8 cellular contexts compared by ENCODE assay signal in genomic region chr11:6607190-6607635, GRCh38. TPM values are rescaled to one million over a fixed set of nuclear protein-coding genes. Genes with fewer than 3 reads are reported as not detected.
DNase-seq lines count a peak whose midpoint lies in the region; ATAC-seq, FAIRE-seq and TF ChIP-seq lines count a peak whose summit lies in the region.

No MANE protein-coding gene starts in this region.

- H3K27me3 ChIP-seq in DND-41 (ENCODE audit: insufficient read depth, low read length, poor library complexity) (no peaks in the 10 kb centered on the region), H1 (replicated peaks in 1 of 4; ENCODE audit: control insufficient read depth in 3 of 4, extremely low read depth in 1 of 4, insufficient read depth in 3 of 4, low read length in 3 of 4) (no peaks in the 10 kb centered on the region)

- TF ChIP-seq POLR2A in H1 (IDR thresholded peaks at IDR 0.05; ENCODE audit: control extremely low read depth in 1 of 2, low read depth in 2 of 2, low read length in 2 of 2), result no peak

- H3K4me3 Mint-ChIP-seq in progenitor cell of endocrine pancreas (ENCODE audit: low read depth), result peak overlapping the region; percentile 25

- ATAC-seq in DND-41 (ENCODE audit: insufficient read depth, low read depth), result no peak

- no peak overlapping the region for H2AFZ ChIP-seq in DND-41 (ENCODE audit: low read depth, low read length)
- no peak overlapping the region for H2AFZ ChIP-seq in H1 (ENCODE audit: low read length)

- H3K9ac ChIP-seq in DND-41 (ENCODE audit: low read depth, low read length), result no peak overlapping the region
- H3K9ac ChIP-seq in H1 (replicated peaks in 1 of 4; ENCODE audit: extremely low read depth in 1 of 4, low read depth in 3 of 4, low read length in 3 of 4), result peak overlapping the region in 2 of 4 experiments; percentile 3 to 40; a peak in 2 of 7 replicates

- H3K27me3 Mint-ChIP-seq in progenitor cell of endocrine pancreas, result no peaks in the 10 kb centered on the region

- no peak for TF ChIP-seq RAD21 in H1 (IDR thresholded peaks at IDR 0.05 in 1 of 2, conservative IDR thresholded peaks at IDR 0.05 in 1 of 2; ENCODE audit: low read depth in 2 of 2, low read length in 2 of 2)

- H3K18ac ChIP-seq in H1 (ENCODE audit: extremely low read depth, low read length), result no peak overlapping the region

- H2BK5ac ChIP-seq in H1 (ENCODE audit: low read depth, low read length), result no peak overlapping the region

- H3K27ac ChIP-seq in DND-41 (ENCODE audit: low read length), result no peak overlapping the region
- H3K27ac ChIP-seq in RWPE1, result peak overlapping the region; percentile 88
- peak overlapping the region; percentile 76; the same call in 1 of the 2 replicates for H3K27ac ChIP-seq in H1 (ENCODE audit: low read depth, low read length)

- H4K8ac ChIP-seq in H1 (ENCODE audit: extremely low read depth, insufficient read depth, low read length), result no peak overlapping the region

- no peak overlapping the region for H3K4ac ChIP-seq in H1 (replicated peaks; ENCODE audit: insufficient read length, low read depth, low read length)

- no peak for TF ChIP-seq CTCF in DND-41 (IDR thresholded peaks at IDR 0.05; ENCODE audit: borderline replicate concordance, extremely low read depth, low read length, poor library complexity, severe bottlenecking)
- no peak for TF ChIP-seq CTCF in RWPE1 (conservative IDR thresholded peaks at IDR 0.05; ENCODE audit: low read depth)
- no peak for TF ChIP-seq CTCF in H1 (IDR thresholded peaks at IDR 0.05; ENCODE audit: control extremely low read depth in 1 of 3, insufficient read depth in 1 of 3, low read depth in 1 of 3, low read length in 3 of 3)
- no peak for TF ChIP-seq CTCF in progenitor cell of endocrine pancreas (IDR thresholded peaks at IDR 0.05; ENCODE audit: unreplicated experiment)
- TF ChIP-seq CTCF in GM13976 (IDR thresholded peaks at IDR 0.05; ENCODE audit: borderline replicate concordance, control extremely low read depth, extremely low read depth, insufficient read depth, missing control alignments), result no peak

- peak overlapping the region; percentile 29 for H4K91ac ChIP-seq in H1 (replicated peaks; ENCODE audit: insufficient read length, low read length)

- H3K4me2 ChIP-seq in DND-41 (ENCODE audit: insufficient read depth, low read length), result 0 out of 2 replicates have a peak overlapping the region, but pooled peaks have one; percentile 1
- H3K4me2 ChIP-seq in H1 (ENCODE audit: insufficient read depth in 1 of 2, low read depth in 2 of 2, low read length in 2 of 2), result peak overlapping the region; percentile 53 to 54; a peak in 2 of 4 replicates

- POLR2A ChIA-PET in RWPE1 (lab: Yijun Ruan, JAX; ENCODE audit: low non-redundant PET), result interaction anchor here (0.6 kb wide), 1 partner anchor 76 kb away, joined by 3 read pairs; the partner anchor contains the start of gene MRPL17
- POLR2A ChIA-PET in H1 (lab: Charles Lee; ENCODE audit: partially characterized antibody), result interaction anchor here (0.7 to 4.8 kb wide), 17 partner anchors 9 to 135 kb away, joined by 3 to 31 read pairs (median 4); partner anchors contain the start of genes ARFIP2, TIMM10B, TPP1 and TRIM3

- FAIRE-seq in H1 (lab: Jason Lieb, UNC), result no peak

- H3K79me1 ChIP-seq in H1 (ENCODE audit: low read depth, low read length), result peaks cover 10% of the 10 kb centered on the region; the same call in 1 of the 2 replicates

- peaks cover 23% of the 10 kb centered on the region for H3K4me1 Mint-ChIP-seq in progenitor cell of endocrine pancreas (ENCODE audit: low read depth)

- no peak overlapping the region; the same call in 1 of the 2 replicates for H2BK15ac ChIP-seq in H1 (ENCODE audit: low read length)

- H2AK5ac ChIP-seq in H1 (ENCODE audit: low read depth, low read length), result no peak overlapping the region

- H3K4me3 ChIP-seq in DND-41 (ENCODE audit: low read depth in 1 of 2, low read length in 2 of 2), result no peak overlapping the region
- peak overlapping the region in 1 of 4 experiments; percentile 27; a peak in 1 of 8 replicates for H3K4me3 ChIP-seq in H1 (ENCODE audit: extremely low read depth in 1 of 4, insufficient read depth in 2 of 4, low read depth in 3 of 4, low read length in 4 of 4)

- in situ Hi-C loops in GM13976 (cut with MboI; ENCODE audit: low sequenced_read_pairs, unreplicated experiment), result no loop called here

- no peak overlapping the region for H4K5ac ChIP-seq in H1 (ENCODE audit: insufficient read length, low read depth, low read length)

- H2BK120ac ChIP-seq in H1 (replicated peaks; ENCODE audit: low read depth, low read length), result no peak overlapping the region

- H3K23ac ChIP-seq in H1 (ENCODE audit: insufficient read length), result no peak overlapping the region

- DNase-seq in DND-41 (no peak), RWPE1 (ENCODE audit: low spot score) (no peak), H1 (ENCODE audit: low read depth in 1 of 2, low spot score in 2 of 2) (no peak), progenitor cell of endocrine pancreas (ENCODE audit: low spot score, unreplicated experiment) (no peak), cortex of kidney (lab: John Stamatoyannopoulos, UW) (no peak), GM13976 (ENCODE audit: low spot score) (no peak), NCI-H1092 treated with DMSO at 0.1 percent for 48 hours (lab: John Stamatoyannopoulos, UW) (no peak), GOT3 (lab: John Stamatoyannopoulos, UW) (no peak)

- H3K4me1 ChIP-seq in DND-41 (ENCODE audit: insufficient read depth, low read length) (peaks cover 63% of the 10 kb centered on the region), H1 (replicated peaks in 1 of 4; ENCODE audit: control insufficient read depth in 3 of 4, insufficient read depth in 4 of 4, low read length in 3 of 4) (peaks cover 8 to 29% (median 12%) of the 10 kb centered on the region in 4 experiments)

- H3K9me3 Mint-ChIP-seq in progenitor cell of endocrine pancreas (ENCODE audit: low read depth), result no peaks in the 10 kb centered on the region

- H2BK12ac ChIP-seq in H1 (ENCODE audit: low read depth, low read length), result no peak overlapping the region

- TF ChIP-seq EP300 in H1 (IDR thresholded peaks at IDR 0.05; ENCODE audit: borderline replicate concordance in 1 of 2, low read depth in 2 of 2, low read length in 2 of 2), result no peak

- H3K36me3 ChIP-seq in DND-41 (ENCODE audit: insufficient read depth, low read length) (peaks cover 46% of the 10 kb centered on the region), H1 (ENCODE audit: control insufficient read depth in 2 of 4, insufficient read depth in 4 of 4, low read length in 3 of 4) (peaks cover 17 to 36% (median 31%) of the 10 kb centered on the region in 4 experiments)

- H3K79me2 ChIP-seq in DND-41 (ENCODE audit: insufficient read depth, low read length), result peaks cover 68% of the 10 kb centered on the region
- H3K79me2 ChIP-seq in H1 (ENCODE audit: control insufficient read depth in 1 of 2, insufficient read depth in 2 of 2, low read length in 2 of 2), result peaks cover 0 to 51% of the 10 kb centered on the region in 2 experiments

- no peaks in the 10 kb centered on the region for H3K9me3 ChIP-seq in DND-41 (ENCODE audit: insufficient read depth, low read length, severe bottlenecking)
- H3K9me3 ChIP-seq in H1 (ENCODE audit: insufficient read depth in 2 of 2, low read depth in 1 of 2, low read length in 1 of 2), result no peaks in the 10 kb centered on the region

- no peak overlapping the region for H3K56ac ChIP-seq in H1 (replicated peaks; ENCODE audit: insufficient read length, low read depth, low read length)

- H3K14ac ChIP-seq in H1 (ENCODE audit: insufficient read length), result no peak overlapping the region

- H3K27ac Mint-ChIP-seq in progenitor cell of endocrine pancreas, result peak overlapping the region; percentile 98

- CTCF ChIA-PET in RWPE1 (lab: Yijun Ruan, JAX) (interaction anchor here (0.6 kb wide), 2 partner anchors 68 to 99 kb away, joined by 4 read pairs; no protein-coding TSS in a partner anchor), H1 (lab: Charles Lee; ENCODE audit: partially characterized antibody) (interaction anchor here (0.8 to 2.2 kb wide), 6 partner anchors 10 to 98 kb away, joined by 3 to 10 read pairs (median 4); partner anchors contain the start of genes MRPL17 and TPP1)

- peaks cover 20% of the 10 kb centered on the region for H3K23me2 ChIP-seq in H1 (ENCODE audit: low read depth, low read length)

- H2BK20ac ChIP-seq in H1 (ENCODE audit: low read length), result peak overlapping the region; percentile 51; the same call in 1 of the 2 replicates

- H4K20me1 ChIP-seq in DND-41 (ENCODE audit: insufficient read depth, low read length) (peaks cover 22% of the 10 kb centered on the region), H1 (replicated peaks in 1 of 2; ENCODE audit: control insufficient read depth in 1 of 2, insufficient read depth in 2 of 2, low read length in 2 of 2) (no peaks in the 10 kb centered on the region)

- H3K36me3 Mint-ChIP-seq in progenitor cell of endocrine pancreas (ENCODE audit: insufficient read depth), result peaks cover 19% of the 10 kb centered on the region

RNA-seq across cellular contexts. Expression of gene ILK, which starts 3.6 kb away (rescaled TPM):
- 91.4 and 103 TPM in 2 replicates for total RNA-seq in H1 (2021; fragmentation: NEBNext Ultra II Directional; extraction: Animal tissue kit (Norgen Biotek cat#: 25700))
- 117 and 132 TPM in 2 replicates for polyA plus RNA-seq in H1 (2011; rRNA removed)
- polyA plus RNA-seq in H1 (2011; cell fraction: cytosol; rRNA removed), result 123 TPM
- polyA plus RNA-seq in H1 (2011; cell fraction: nucleus; rRNA removed), result 135 TPM
- 95.0 to 112 TPM (median 104 TPM) in 4 replicates for polyA plus RNA-seq in H1 (2012, experiment 1 of 2)
- polyA plus RNA-seq in H1 (2012, experiment 2 of 2), result 121 TPM
- 98.3 TPM for polyA plus RNA-seq in H1 (2013, experiment 1 of 2)
- 97.4 TPM for polyA plus RNA-seq in H1 (2013, experiment 2 of 2)
- polyA minus RNA-seq in H1 (2011; rRNA and poly(A)+ RNA removed), result 132 and 144 TPM in 2 replicates
- 74.0 TPM for polyA minus RNA-seq in H1 (2011; cell fraction: cytosol; rRNA and poly(A)+ RNA removed)
- polyA minus RNA-seq in H1 (2011; cell fraction: nucleus; rRNA and poly(A)+ RNA removed), result 78.7 TPM
- total RNA-seq in progenitor cell of endocrine pancreas, result 127 and 133 TPM in 2 replicates

RNA-seq across cellular contexts. Expression of gene RRP8, which starts 3.8 kb away (rescaled TPM):
- total RNA-seq in H1 (2021; fragmentation: NEBNext Ultra II Directional; extraction: Animal tissue kit (Norgen Biotek cat#: 25700)), result 14.9 and 15.4 TPM in 2 replicates
- 3.6 and 4.2 TPM in 2 replicates for polyA plus RNA-seq in H1 (2011; rRNA removed)
- 4.0 TPM for polyA plus RNA-seq in H1 (2011; cell fraction: cytosol; rRNA removed)
- polyA plus RNA-seq in H1 (2011; cell fraction: nucleus; rRNA removed), result 7.9 TPM
- 10.3 to 11.8 TPM (median 10.6 TPM) in 4 replicates for polyA plus RNA-seq in H1 (2012, experiment 1 of 2)
- 16.3 TPM for polyA plus RNA-seq in H1 (2012, experiment 2 of 2)
- polyA plus RNA-seq in H1 (2013, experiment 1 of 2), result 14.9 TPM
- 14.9 TPM for polyA plus RNA-seq in H1 (2013, experiment 2 of 2)
- 6.3 and 7.1 TPM in 2 replicates for polyA minus RNA-seq in H1 (2011; rRNA and poly(A)+ RNA removed)
- polyA minus RNA-seq in H1 (2011; cell fraction: cytosol; rRNA and poly(A)+ RNA removed), result 6.8 TPM
- polyA minus RNA-seq in H1 (2011; cell fraction: nucleus; rRNA and poly(A)+ RNA removed), result 13.5 TPM
- 18.8 and 21.7 TPM in 2 replicates for total RNA-seq in progenitor cell of endocrine pancreas

RNA-seq across cellular contexts. Expression of gene TAF10, which starts 4.8 kb away (rescaled TPM):
- 128 and 153 TPM in 2 replicates for total RNA-seq in H1 (2021; fragmentation: NEBNext Ultra II Directional; extraction: Animal tissue kit (Norgen Biotek cat#: 25700))
- polyA plus RNA-seq in H1 (2011; rRNA removed), result 213 and 242 TPM in 2 replicates
- polyA plus RNA-seq in H1 (2011; cell fraction: cytosol; rRNA removed), result 166 TPM
- polyA plus RNA-seq in H1 (2011; cell fraction: nucleus; rRNA removed), result 334 TPM
- 232 to 283 TPM (median 269 TPM) in 4 replicates for polyA plus RNA-seq in H1 (2012, experiment 1 of 2)
- polyA plus RNA-seq in H1 (2012, experiment 2 of 2), result 61.1 TPM
- polyA plus RNA-seq in H1 (2013, experiment 1 of 2), result 237 TPM
- 233 TPM for polyA plus RNA-seq in H1 (2013, experiment 2 of 2)
- polyA minus RNA-seq in H1 (2011; rRNA and poly(A)+ RNA removed), result 83.0 and 89.5 TPM in 2 replicates
- polyA minus RNA-seq in H1 (2011; cell fraction: cytosol; rRNA and poly(A)+ RNA removed), result 58.3 TPM
- 50.7 TPM for polyA minus RNA-seq in H1 (2011; cell fraction: nucleus; rRNA and poly(A)+ RNA removed)
- total RNA-seq in progenitor cell of endocrine pancreas, result 148 and 160 TPM in 2 replicates

RNA-seq across cellular contexts. Expression of gene TPP1, which starts 12.0 kb away (rescaled TPM):
- total RNA-seq in H1 (2021; fragmentation: NEBNext Ultra II Directional; extraction: Animal tissue kit (Norgen Biotek cat#: 25700)), result 34.9 and 36.1 TPM in 2 replicates
- 58.4 and 77.5 TPM in 2 replicates for polyA plus RNA-seq in H1 (2011; rRNA removed)
- 38.3 TPM for polyA plus RNA-seq in H1 (2011; cell fraction: cytosol; rRNA removed)
- 70.7 TPM for polyA plus RNA-seq in H1 (2011; cell fraction: nucleus; rRNA removed)
- polyA plus RNA-seq in H1 (2012, experiment 1 of 2), result 36.5 to 45.0 TPM (median 42.0 TPM) in 4 replicates
- polyA plus RNA-seq in H1 (2012, experiment 2 of 2), result 33.6 TPM
- 95.4 TPM for polyA plus RNA-seq in H1 (2013, experiment 1 of 2)
- polyA plus RNA-seq in H1 (2013, experiment 2 of 2), result 91.6 TPM
- 51.8 and 55.5 TPM in 2 replicates for polyA minus RNA-seq in H1 (2011; rRNA and poly(A)+ RNA removed)
- 59.5 TPM for polyA minus RNA-seq in H1 (2011; cell fraction: cytosol; rRNA and poly(A)+ RNA removed)
- 39.6 TPM for polyA minus RNA-seq in H1 (2011; cell fraction: nucleus; rRNA and poly(A)+ RNA removed)
- total RNA-seq in progenitor cell of endocrine pancreas, result 54.4 and 59.9 TPM in 2 replicates

RNA-seq across cellular contexts. Expression of gene DCHS1, which starts 48.4 kb away (rescaled TPM):
- 10.5 and 11.3 TPM in 2 replicates for total RNA-seq in H1 (2021; fragmentation: NEBNext Ultra II Directional; extraction: Animal tissue kit (Norgen Biotek cat#: 25700))
- polyA plus RNA-seq in H1 (2011; rRNA removed), result 8.2 and 8.9 TPM in 2 replicates
- 3.2 TPM for polyA plus RNA-seq in H1 (2011; cell fraction: cytosol; rRNA removed)
- 15.6 TPM for polyA plus RNA-seq in H1 (2011; cell fraction: nucleus; rRNA removed)
- 3.9 to 8.0 TPM (median 7.0 TPM) in 4 replicates for polyA plus RNA-seq in H1 (2012, experiment 1 of 2)
- polyA plus RNA-seq in H1 (2012, experiment 2 of 2), result 5.8 TPM
- polyA plus RNA-seq in H1 (2013, experiment 1 of 2), result 7.3 TPM
- 5.6 TPM for polyA plus RNA-seq in H1 (2013, experiment 2 of 2)
- 16.6 and 19.1 TPM in 2 replicates for polyA minus RNA-seq in H1 (2011; rRNA and poly(A)+ RNA removed)
- 9.2 TPM for polyA minus RNA-seq in H1 (2011; cell fraction: cytosol; rRNA and poly(A)+ RNA removed)
- polyA minus RNA-seq in H1 (2011; cell fraction: nucleus; rRNA and poly(A)+ RNA removed), result 13.0 TPM
- total RNA-seq in progenitor cell of endocrine pancreas, result 54.7 and 61.4 TPM in 2 replicates
